24 cellular contexts compared by ENCODE assay signal in genomic region chr4:183863155-183863825, GRCh38. TPM values are rescaled to one million over a fixed set of nuclear protein-coding genes. Genes with fewer than 3 reads are reported as not detected.
"Had no signal": no experiment of that assay in that cellular context is flagged by ENCODE, and none has a peak within 500 bp of the region (broad histone marks: within the 10 kb centered on the region; RNA-seq: fewer than 3 reads in every experiment).

No MANE protein-coding gene starts in this region.

- ATAC-seq: foreskin keratinocyte; left cardiac atrium; mucosa of descending colon; naive thymus-derived CD8-positive, alpha-beta T cell; right lobe of liver; stimulated activated naive B cell treated with anti-CD40 and anti-IgM and Interleukin-4, amounts not matched to agents 10 μg/mL and 1 μg/mL and 100 μg/mL, for 72 hours; stimulated activated naive CD8-positive, alpha-beta T cell treated with anti-CD3 and anti-CD28 coated beads, Interleukin-15, amount 100 ng/mL, for 72 hours had no signal

- H3K4me3 ChIP-seq: coronary artery, mucosa of descending colon, prostate gland, right lobe of liver, spleen, testis, transverse colon, uterus had no signal

- H3K27ac ChIP-seq: coronary artery, foreskin keratinocyte, parathyroid adenoma, prostate gland, right lobe of liver, spleen, testis, transverse colon, uterus had no signal

- H3K9me3 ChIP-seq: mucosa of descending colon, prostate gland, right lobe of liver, spleen, testis, transverse colon, uterus had no signal

- H3K27me3 ChIP-seq: foreskin keratinocyte, right lobe of liver, spleen, testis, transverse colon, uterus had no signal

- H3K4me1 ChIP-seq: foreskin keratinocyte, parathyroid adenoma, prostate gland, right lobe of liver, testis, transverse colon, uterus had no signal

- DNase-seq: effector CD4-positive, alpha-beta T cell; endodermal cell; erythroblast; foreskin keratinocyte; kidney; left cardiac atrium; mammary epithelial cell; mucosa of descending colon; naive thymus-derived CD8-positive, alpha-beta T cell; nucleus accumbens; retina; right lobe of liver; spleen; stimulated activated CD4-positive, alpha-beta T cell treated with anti-CD3 and anti-CD28 coated beads, Interleukin-15, amount 100 ng/mL, for 24 hours; stimulated activated CD4-positive, alpha-beta T cell treated with anti-CD3 and anti-CD28 coated beads, Interleukin-1b, Interleukin-23, amount 100 ng/mL, for 48 hours; stimulated activated CD4-positive, alpha-beta T cell treated with anti-CD3 and anti-CD28 coated beads, Interleukin-4, amount 100 ng/mL, for 24 hours; stimulated activated naive B cell treated with anti-CD40 and anti-IgM and Interleukin-4, amounts not matched to agents 10 μg/mL and 1 μg/mL and 100 μg/mL, for 72 hours; stimulated activated naive CD8-positive, alpha-beta T cell treated with anti-CD3 and anti-CD28 coated beads, Interleukin-15, amount 100 ng/mL, for 72 hours; testis; transverse colon; uterus had no signal

- H3K36me3 ChIP-seq: prostate gland, right lobe of liver, spleen, transverse colon, uterus had no signal

RNA-seq across cellular contexts. Expression of gene STOX2, which starts 41.8 kb away (rescaled TPM):
- total RNA-seq: naive thymus-derived CD8-positive, alpha-beta T cell had no signal
